Comparison of ENCODE assay signal across 21 cellular contexts in genomic region chr5:179778591-179778990, GRCh38.
"Had no signal": no experiment of that assay in that cellular context is flagged by ENCODE, and none has a peak within 500 bp of the region (broad histone marks: within the 10 kb centered on the region; RNA-seq: fewer than 3 reads in every experiment).

No MANE protein-coding gene starts in this region.

- H3K9me3 Mint-ChIP-seq: activated B cell treated with CpG ODN at 0.5 μM for 24 hours; activated naive CD4-positive, alpha-beta T cell treated with anti-CD3 and anti-CD28 coated beads, Interleukin-2, amount 10 ng/mL, durations not matched to agents 7 days and 5 days; activated T-helper 1 cell treated with anti-CD3 and anti-CD28 coated beads, Interleukin-12 subunit alpha, Interleukin-12 subunit beta, Interleukin-2, Interleukin-4 antibody, amounts not matched to agents 30 ng/mL and 10 ng/mL and 1 ng/mL, durations not matched to agents 14 hours and 24 hours and 36 hours; nephron; stimulated activated memory B cell treated with anti-CD40 and anti-IgM and Interleukin-4, amounts not matched to agents 10 μg/mL and 1 μg/mL and 100 μg/mL, for 72 hours had no signal

- ATAC-seq: activated CD4-positive, alpha-beta T cell treated with anti-CD3 and anti-CD28 coated beads for 36 hours; gastroesophageal sphincter; stimulated activated memory B cell treated with anti-CD40 and anti-IgM and Interleukin-4, amounts not matched to agents 10 μg/mL and 1 μg/mL and 100 μg/mL, for 72 hours had no signal

- DNase-seq: activated B cell treated with CpG ODN at 0.5 μM for 24 hours; activated CD4-positive, alpha-beta T cell treated with anti-CD3 and anti-CD28 coated beads for 36 hours; activated CD4-positive, alpha-beta T cell treated with anti-CD3 and anti-CD28 coated beads, Interleukin-2, amount 50 U/mL, for 4 hours; activated gamma-delta T cell; activated naive CD4-positive, alpha-beta T cell treated with anti-CD3 and anti-CD28 coated beads, Interleukin-2, amount 10 ng/mL, durations not matched to agents 7 days and 5 days; activated T-cell treated with anti-CD3 and anti-CD28 coated beads for 4 hours; anterior cingulate cortex; effector CD8-positive, alpha-beta T cell; head of caudate nucleus; hippocampal formation; mammary epithelial cell; retina; stimulated activated CD4-positive, alpha-beta T cell treated with anti-CD3 and anti-CD28 coated beads, Interleukin-4, amount 100 ng/mL, for 24 hours; stomach; T-helper 2 cell; thyroid gland; upper lobe of right lung had no signal

- H3K27me3 Mint-ChIP-seq: activated B cell treated with CpG ODN at 0.5 μM for 24 hours; activated CD4-positive, alpha-beta T cell treated with anti-CD3 and anti-CD28 coated beads for 36 hours; activated naive CD4-positive, alpha-beta T cell treated with anti-CD3 and anti-CD28 coated beads, Interleukin-2, amount 10 ng/mL, durations not matched to agents 7 days and 5 days; stimulated activated memory B cell treated with anti-CD40 and anti-IgM and Interleukin-4, amounts not matched to agents 10 μg/mL and 1 μg/mL and 100 μg/mL, for 72 hours had no signal

- H3K4me1 Mint-ChIP-seq: activated B cell treated with CpG ODN at 0.5 μM for 24 hours; activated CD4-positive, alpha-beta T cell treated with anti-CD3 and anti-CD28 coated beads for 36 hours; activated naive CD4-positive, alpha-beta T cell treated with anti-CD3 and anti-CD28 coated beads, Interleukin-2, amount 10 ng/mL, durations not matched to agents 7 days and 5 days; stimulated activated memory B cell treated with anti-CD40 and anti-IgM and Interleukin-4, amounts not matched to agents 10 μg/mL and 1 μg/mL and 100 μg/mL, for 72 hours had no signal

- H3K27ac Mint-ChIP-seq: activated B cell treated with CpG ODN at 0.5 μM for 24 hours; activated CD4-positive, alpha-beta T cell treated with anti-CD3 and anti-CD28 coated beads for 36 hours; activated naive CD4-positive, alpha-beta T cell treated with anti-CD3 and anti-CD28 coated beads, Interleukin-2, amount 10 ng/mL, durations not matched to agents 7 days and 5 days; activated T-helper 1 cell treated with anti-CD3 and anti-CD28 coated beads, Interleukin-12 subunit alpha, Interleukin-12 subunit beta, Interleukin-2, Interleukin-4 antibody, amounts not matched to agents 30 ng/mL and 10 ng/mL and 1 ng/mL, durations not matched to agents 14 hours and 24 hours and 36 hours; nephron; stimulated activated memory B cell treated with anti-CD40 and anti-IgM and Interleukin-4, amounts not matched to agents 10 μg/mL and 1 μg/mL and 100 μg/mL, for 72 hours had no signal

- H3K4me3 Mint-ChIP-seq: activated B cell treated with CpG ODN at 0.5 μM for 24 hours; activated CD4-positive, alpha-beta T cell treated with anti-CD3 and anti-CD28 coated beads for 36 hours; activated naive CD4-positive, alpha-beta T cell treated with anti-CD3 and anti-CD28 coated beads, Interleukin-2, amount 10 ng/mL, durations not matched to agents 7 days and 5 days; activated T-helper 1 cell treated with anti-CD3 and anti-CD28 coated beads, Interleukin-12 subunit alpha, Interleukin-12 subunit beta, Interleukin-2, Interleukin-4 antibody, amounts not matched to agents 30 ng/mL and 10 ng/mL and 1 ng/mL, durations not matched to agents 14 hours and 24 hours and 36 hours; nephron; stimulated activated memory B cell treated with anti-CD40 and anti-IgM and Interleukin-4, amounts not matched to agents 10 μg/mL and 1 μg/mL and 100 μg/mL, for 72 hours had no signal
